In genomic region chr14:74502236-74503019, GRCh38 we compare ENCODE assay signal across 8 cellular contexts. TPM values are rescaled to one million over a fixed set of nuclear protein-coding genes. Genes with fewer than 3 reads are reported as not detected.
DNase-seq lines count a peak whose midpoint lies in the region; ATAC-seq, FAIRE-seq and TF ChIP-seq lines count a peak whose summit lies in the region.

No MANE protein-coding gene starts in this region.

- H3K4me1 Mint-ChIP-seq in astrocyte (ENCODE audit: low read depth, unreplicated experiment), result peaks cover 5% of the 10 kb centered on the region
- peaks cover 0 to 6% (median 0%) of the 10 kb centered on the region in 3 donors for H3K4me1 Mint-ChIP-seq in CD8-positive, alpha-beta memory T cell

- no peaks in the 10 kb centered on the region for H3K27me3 Mint-ChIP-seq in astrocyte (ENCODE audit: low read depth, unreplicated experiment)
- H3K27me3 Mint-ChIP-seq in CD8-positive, alpha-beta memory T cell, result peaks cover 0 to 1% of the 10 kb centered on the region in 2 donors

- H2AFZ ChIP-seq in astrocyte (ENCODE audit: low read depth, low read length), result no peak overlapping the region

- peaks cover 7% of the 10 kb centered on the region for H4K20me1 ChIP-seq in astrocyte (ENCODE audit: insufficient read depth, low read length)

- no peaks in the 10 kb centered on the region for H3K9me3 Mint-ChIP-seq in astrocyte (ENCODE audit: unreplicated experiment)
- no peaks in the 10 kb centered on the region for H3K9me3 Mint-ChIP-seq in CD8-positive, alpha-beta memory T cell

- H3K9ac ChIP-seq in astrocyte (ENCODE audit: low read length), result peak overlapping the region; percentile 36

- no peak overlapping the region for H3K4me2 ChIP-seq in astrocyte (ENCODE audit: low read length)

- H3K36me3 Mint-ChIP-seq in astrocyte (ENCODE audit: low read depth, unreplicated experiment), result peaks cover 19% of the 10 kb centered on the region
- H3K36me3 Mint-ChIP-seq in CD8-positive, alpha-beta memory T cell, result peaks cover 5 to 6% (median 5%) of the 10 kb centered on the region in 3 donors

- H3K79me2 ChIP-seq in astrocyte (ENCODE audit: insufficient read depth, low read length), result no peaks in the 10 kb centered on the region

- peak; percentile 43 for TF ChIP-seq CTCF in astrocyte (IDR thresholded peaks at IDR 0.05; ENCODE audit: insufficient read depth, low read depth, low read length)

- no peaks in the 10 kb centered on the region for H3K9me3 ChIP-seq in astrocyte (ENCODE audit: insufficient read depth, low read depth, low read length)
- H3K9me3 ChIP-seq in CD8-positive, alpha-beta memory T cell (ENCODE audit: low read length), result no peaks in the 10 kb centered on the region

- peak; percentile 17 for DNase-seq in NCI-H2196 (lab: John Stamatoyannopoulos, UW; ENCODE audit: unreplicated experiment)
- no peak for DNase-seq in NCI-H2196 treated with DMSO at 0.1 percent for 48 hours (lab: John Stamatoyannopoulos, UW; ENCODE audit: unreplicated experiment)
- DNase-seq in NAMALWA (ENCODE audit: low spot score), result peak; percentile 60
- DNase-seq in astrocyte (ENCODE audit: low read depth), result no peak
- peak; percentile 89 for DNase-seq in left kidney (ENCODE audit: low read depth, low spot score)
- DNase-seq in CD8-positive, alpha-beta memory T cell, result no peak
- DNase-seq in AG20443 (ENCODE audit: low spot score), result no peak

- H3K27ac ChIP-seq in astrocyte (ENCODE audit: low read depth, low read length), result no peak overlapping the region
- H3K27ac ChIP-seq in CD8-positive, alpha-beta memory T cell (ENCODE audit: low read depth, low read length), result no peak overlapping the region

- H3K36me3 ChIP-seq in astrocyte (ENCODE audit: insufficient read depth, low read length), result peaks cover 36% of the 10 kb centered on the region
- no peaks in the 10 kb centered on the region for H3K36me3 ChIP-seq in CD8-positive, alpha-beta memory T cell (ENCODE audit: insufficient read depth, low read length)

- FAIRE-seq in astrocyte (lab: Jason Lieb, UNC), result no peak

- CTCF ChIA-PET in CD8-positive, alpha-beta memory T cell (lab: Charles Lee), result no interaction called here

- POLR2A ChIA-PET in CD8-positive, alpha-beta memory T cell (lab: Charles Lee), result no interaction called here

- no peak overlapping the region for H3K4me3 ChIP-seq in astrocyte (ENCODE audit: insufficient read depth, low read depth, low read length)
- no peak overlapping the region for H3K4me3 ChIP-seq in CD8-positive, alpha-beta memory T cell (ENCODE audit: low read length)

- H3K4me3 Mint-ChIP-seq in astrocyte (ENCODE audit: unreplicated experiment), result peak overlapping the region; percentile 5
- no peak overlapping the region for H3K4me3 Mint-ChIP-seq in CD8-positive, alpha-beta memory T cell

- peak overlapping the region; percentile 5 for H3K27ac Mint-ChIP-seq in astrocyte (ENCODE audit: unreplicated experiment)
- no peak overlapping the region for H3K27ac Mint-ChIP-seq in CD8-positive, alpha-beta memory T cell

- peaks cover 9% of the 10 kb centered on the region for H3K4me1 ChIP-seq in astrocyte (ENCODE audit: insufficient read depth, low read length)
- H3K4me1 ChIP-seq in CD8-positive, alpha-beta memory T cell (ENCODE audit: insufficient read depth, low read length), result no peaks in the 10 kb centered on the region

- ATAC-seq in GM21528 (IDR thresholded peaks at IDR 0.05; ENCODE audit: low FRiP score, unreplicated experiment), result no peak

- no peaks in the 10 kb centered on the region for H3K27me3 ChIP-seq in astrocyte (ENCODE audit: insufficient read depth, low read length)
- no peaks in the 10 kb centered on the region for H3K27me3 ChIP-seq in CD8-positive, alpha-beta memory T cell (ENCODE audit: insufficient read depth, low read length, poor library complexity, severe bottlenecking)

RNA-seq across cellular contexts. Expression of gene ISCA2, which starts 8.9 kb away (rescaled TPM):
- 21.2 and 23.6 TPM in 2 replicates for total RNA-seq in astrocyte
- total RNA-seq in CD8-positive, alpha-beta memory T cell, result 10 to 100 TPM; 26.7 to 28.6 TPM
- polyA plus RNA-seq in CD8-positive, alpha-beta memory T cell, result 77.8 TPM

RNA-seq across cellular contexts. Expression of gene NPC2, which starts 9.3 kb away (rescaled TPM):
- 134 and 178 TPM in 2 replicates for total RNA-seq in astrocyte
- total RNA-seq in CD8-positive, alpha-beta memory T cell, result 10 to 100 TPM; 17.1 to 18.3 TPM
- 75.6 TPM for polyA plus RNA-seq in CD8-positive, alpha-beta memory T cell

Comparison
In these comparisons a context has a peak if more than half of its experiments do, and no peak if none do; other contexts are left out.
1. DNase-seq: peak in NCI-H2196 (single experiment), NAMALWA (single experiment) and left kidney (single experiment); none in NCI-H2196 treated with DMSO at 0.1 percent for 48 hours (single experiment), astrocyte (single experiment), CD8-positive, alpha-beta memory T cell (0 of 5) and AG20443 (single experiment).